Comparison of ENCODE assay signal across 9 cellular contexts in the genomic region with DNA sequence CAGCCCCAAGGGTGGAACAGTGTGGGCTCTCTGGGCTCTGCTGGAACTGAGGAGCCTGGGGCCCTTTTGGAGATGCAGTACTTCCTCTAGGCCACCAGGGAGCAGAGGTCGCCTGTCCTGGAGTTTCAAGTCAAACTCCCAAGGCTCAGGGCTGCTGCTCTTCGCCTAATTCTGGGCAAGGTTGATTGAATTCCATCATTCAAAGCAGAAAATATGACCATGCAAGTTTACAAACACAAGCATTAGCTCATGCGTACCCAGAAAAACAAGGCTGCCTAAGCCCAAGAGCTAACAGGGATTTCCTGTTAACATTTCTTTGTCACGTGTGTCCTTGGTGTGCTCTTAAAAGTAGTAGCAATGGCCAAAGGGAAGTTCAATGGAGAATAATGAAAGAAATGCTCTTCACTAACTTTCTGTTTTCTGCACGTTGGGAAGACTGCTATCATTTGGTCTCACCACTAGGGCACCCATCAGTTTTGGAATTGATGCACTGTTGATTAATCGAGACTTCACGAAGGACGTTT. TPM values are rescaled to one million over a fixed set of nuclear protein-coding genes. Genes with fewer than 3 reads are reported as not detected.
DNase-seq lines count a peak whose midpoint lies in the region; ATAC-seq, FAIRE-seq and TF ChIP-seq lines count a peak whose summit lies in the region.
"Had no signal": no experiment of that assay in that cellular context is flagged by ENCODE, and none has a peak within 500 bp of the region (broad histone marks: within the 10 kb centered on the region; RNA-seq: fewer than 3 reads in every experiment).

No MANE protein-coding gene starts in this region.

- H3K4me1 ChIP-seq in ovary (ENCODE audit: insufficient read depth) (peaks cover 19% of the 10 kb centered on the region), aorta (ENCODE audit: control insufficient read depth in 1 of 2, insufficient read depth in 2 of 2, low read length in 2 of 2) (peaks cover 0 to 3% of the 10 kb centered on the region in 2 donors)

- no peak for FAIRE-seq in RCC 7860 (lab: Jason Lieb, UNC)

- peak; percentile 70 to 83 (median 80) for TF ChIP-seq CTCF in ovary (IDR thresholded peaks at IDR 0.05)

- no peaks in the 10 kb centered on the region for H3K27me3 ChIP-seq in ovary
- H3K27me3 ChIP-seq in aorta (ENCODE audit: control insufficient read depth in 1 of 2, insufficient read depth in 2 of 2, low read length in 1 of 2), result no peaks in the 10 kb centered on the region

- no peaks in the 10 kb centered on the region for H3K9me3 Mint-ChIP-seq in activated T-helper 2 cell treated with anti-CD3 and anti-CD28 coated beads, Interferon-gamma antibody, Interleukin-2, Interleukin-4, amounts not matched to agents 10 μg/mL and 5 μg/mL and 100 μg/mL, durations not matched to agents 14 hours and 24 hours and 36 hours

- ATAC-seq in GM19438 (IDR thresholded peaks at IDR 0.05; ENCODE audit: low read depth, unreplicated experiment) (peak; percentile 79), HG03521 (IDR thresholded peaks at IDR 0.05; ENCODE audit: unreplicated experiment) (peak; percentile 65), aorta (ENCODE audit: low FRiP score) (peak; percentile 82)

- no peaks in the 10 kb centered on the region for H3K9me3 ChIP-seq in ovary
- H3K9me3 ChIP-seq in aorta (ENCODE audit: control insufficient read depth, low read length), result no peaks in the 10 kb centered on the region

- TF ChIP-seq EP300 in ovary (IDR thresholded peaks at IDR 0.05), result no peak

- DNase-seq in D341Med (ENCODE audit: low spot score), result peak; percentile 70
- DNase-seq in RCC 7860 (ENCODE audit: low spot score), result peak; percentile 52
- peak; percentile 29 for DNase-seq in activated T-helper 2 cell treated with anti-CD3 and anti-CD28 coated beads, Interferon-gamma antibody, Interleukin-2, Interleukin-4, amounts not matched to agents 10 μg/mL and 5 μg/mL and 100 μg/mL, durations not matched to agents 14 hours and 24 hours and 36 hours (ENCODE audit: low spot score)
- DNase-seq in foreskin melanocyte, result peak; percentile 73
- peak; percentile 49 to 67 (median 55) for DNase-seq in ovary
- DNase-seq in aorta, result no peak

- 31 to 39% (median 37%) methylated on average over 8 of the region's 8 CpGs for WGBS in ovary, 3 donors
- 27 to 29% methylated on average over 8 of the region's 8 CpGs for WGBS in aorta, 2 donors

- H3K36me3 ChIP-seq in ovary (no peaks in the 10 kb centered on the region), aorta (ENCODE audit: control insufficient read depth in 1 of 2, insufficient read depth in 2 of 2, low read length in 1 of 2) (no peaks in the 10 kb centered on the region)

- intact Hi-C loops in activated T-helper 2 cell treated with anti-CD3 and anti-CD28 coated beads, Interferon-gamma antibody, Interleukin-2, Interleukin-4, amounts not matched to agents 10 μg/mL and 5 μg/mL and 100 μg/mL, durations not matched to agents 14 hours and 24 hours and 36 hours (cut with micrococcal nuclease), result loop anchor here (1.0 kb wide), 1 partner anchor 211 kb away; no protein-coding TSS in a partner anchor
- intact Hi-C loops in ovary (cut with DNase I), result no loop called here
- intact Hi-C loops in aorta (cut with DNase I), result no loop called here

- H3K27ac Mint-ChIP-seq in activated T-helper 2 cell treated with anti-CD3 and anti-CD28 coated beads, Interferon-gamma antibody, Interleukin-2, Interleukin-4, amounts not matched to agents 10 μg/mL and 5 μg/mL and 100 μg/mL, durations not matched to agents 14 hours and 24 hours and 36 hours, result no peak overlapping the region

- no peak overlapping the region for H3K4me3 Mint-ChIP-seq in activated T-helper 2 cell treated with anti-CD3 and anti-CD28 coated beads, Interferon-gamma antibody, Interleukin-2, Interleukin-4, amounts not matched to agents 10 μg/mL and 5 μg/mL and 100 μg/mL, durations not matched to agents 14 hours and 24 hours and 36 hours (ENCODE audit: low read depth)

- H3K4me3 ChIP-seq in ovary (no peak overlapping the region), aorta (ENCODE audit: low read length in 2 of 2) (no peak overlapping the region)

- no peaks in the 10 kb centered on the region for H3K27me3 Mint-ChIP-seq in activated T-helper 2 cell treated with anti-CD3 and anti-CD28 coated beads, Interferon-gamma antibody, Interleukin-2, Interleukin-4, amounts not matched to agents 10 μg/mL and 5 μg/mL and 100 μg/mL, durations not matched to agents 14 hours and 24 hours and 36 hours (ENCODE audit: low read depth)

- H3K4me1 Mint-ChIP-seq in activated T-helper 2 cell treated with anti-CD3 and anti-CD28 coated beads, Interferon-gamma antibody, Interleukin-2, Interleukin-4, amounts not matched to agents 10 μg/mL and 5 μg/mL and 100 μg/mL, durations not matched to agents 14 hours and 24 hours and 36 hours (ENCODE audit: low read depth), result no peaks in the 10 kb centered on the region

- H3K36me3 Mint-ChIP-seq in activated T-helper 2 cell treated with anti-CD3 and anti-CD28 coated beads, Interferon-gamma antibody, Interleukin-2, Interleukin-4, amounts not matched to agents 10 μg/mL and 5 μg/mL and 100 μg/mL, durations not matched to agents 14 hours and 24 hours and 36 hours (ENCODE audit: low read depth), result no peaks in the 10 kb centered on the region

- TF ChIP-seq POLR2A in ovary (IDR thresholded peaks at IDR 0.05), result no peak

- H3K27ac ChIP-seq in ovary (no peak overlapping the region), aorta (ENCODE audit: low read depth in 1 of 2, low read length in 2 of 2) (no peak overlapping the region)

RNA-seq across cellular contexts. Expression of gene LDB3, which starts 20.1 kb away (rescaled TPM):
- 0.05 TPM in 1 of 2 replicates, not detected in the other for total RNA-seq in activated T-helper 2 cell treated with anti-CD3 and anti-CD28 coated beads, Interferon-gamma antibody, Interleukin-2, Interleukin-4, amounts not matched to agents 10 μg/mL and 5 μg/mL and 100 μg/mL, durations not matched to agents 14 hours and 24 hours and 36 hours
- total RNA-seq in ovary (10 to 100 TPM in 1 of 7 donors, 1 to 10 TPM in 6; 1.5 to 12.9 (median 2.6) TPM), aorta (100 to 1,000 TPM in 1 of 2 donors, 10 to 100 TPM in 1; 67.9 to 132 TPM)
- polyA plus RNA-seq in ovary (1 to 10 TPM; 3.6 to 9.0 TPM), aorta (10 to 100 TPM; 11.0 to 32.6 TPM)

RNA-seq across cellular contexts. Expression of gene OPN4, which starts 34.1 kb away (rescaled TPM):
- total RNA-seq in activated T-helper 2 cell treated with anti-CD3 and anti-CD28 coated beads, Interferon-gamma antibody, Interleukin-2, Interleukin-4, amounts not matched to agents 10 μg/mL and 5 μg/mL and 100 μg/mL, durations not matched to agents 14 hours and 24 hours and 36 hours, result not detected in 2 replicates
- total RNA-seq in ovary (not detected), aorta (under 1 TPM in 1 of 2 donors, not detected in 1; 0.36 TPM)
- polyA plus RNA-seq in ovary (under 1 TPM in 1 of 2 donors, not detected in 1; 0.08 TPM), aorta (not detected)
- total RNA-seq: activated CD8-positive, alpha-beta memory T cell treated with anti-CD3 and anti-CD28 coated beads for 36 hours had no signal

Comparison
In these comparisons a context has a peak if more than half of its experiments do, and no peak if none do; other contexts are left out.
1. DNase-seq: peak in D341Med (single experiment), RCC 7860 (single experiment), activated T-helper 2 cell treated with anti-CD3 and anti-CD28 coated beads, Interferon-gamma antibody, Interleukin-2, Interleukin-4, amounts not matched to agents 10 μg/mL and 5 μg/mL and 100 μg/mL, durations not matched to agents 14 hours and 24 hours and 36 hours (single experiment), foreskin melanocyte (single experiment) and ovary (5 of 5); none in aorta (0 of 2).
2. RNA of gene LDB3, which starts 20.1 kb away (total RNA-seq): 67.9 to 132 TPM in aorta; 1.5 to 12.9 TPM in ovary and 0.05 TPM in activated T-helper 2 cell treated with anti-CD3 and anti-CD28 coated beads, Interferon-gamma antibody, Interleukin-2, Interleukin-4, amounts not matched to agents 10 μg/mL and 5 μg/mL and 100 μg/mL, durations not matched to agents 14 hours and 24 hours and 36 hours; every median in the first group is over 4 times any median in the second.
3. Peak in every context shown above with its lines, with median percentiles within 50 percentile points of each other: ATAC-seq.